27 cellular contexts compared by ENCODE assay signal in the genomic region with DNA sequence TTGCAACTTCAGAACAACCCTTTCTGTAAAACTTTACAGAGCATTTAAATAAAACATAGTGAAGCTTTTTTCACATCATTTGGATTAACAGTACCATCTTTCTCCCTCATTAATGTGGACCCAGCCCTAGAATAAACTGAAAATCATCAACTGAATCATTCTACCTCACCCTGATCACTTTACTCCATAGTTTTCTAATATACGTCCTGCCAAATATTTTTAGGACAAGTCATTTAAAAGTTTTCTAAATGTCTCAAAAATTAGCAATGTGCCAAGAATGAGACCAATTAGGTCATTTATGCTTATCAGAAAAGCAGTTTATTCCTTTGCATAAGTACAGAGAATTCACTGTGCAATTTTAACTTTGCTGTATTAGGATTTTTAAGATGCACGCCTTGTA.
DNase-seq lines count a peak whose midpoint lies in the region; ATAC-seq, FAIRE-seq and TF ChIP-seq lines count a peak whose summit lies in the region.
"Had no signal": no experiment of that assay in that cellular context is flagged by ENCODE, and none has a peak within 500 bp of the region (broad histone marks: within the 10 kb centered on the region; RNA-seq: fewer than 3 reads in every experiment).

No MANE protein-coding gene starts in this region.

- H3K9me3 Mint-ChIP-seq in astrocyte (ENCODE audit: unreplicated experiment), result peaks cover 25% of the 10 kb centered on the region
- peaks cover 19 to 25% of the 10 kb centered on the region in 2 donors for H3K9me3 Mint-ChIP-seq in stimulated activated naive B cell treated with anti-CD40 and anti-IgM and Interleukin-4, amounts not matched to agents 10 μg/mL and 1 μg/mL and 100 μg/mL, for 72 hours

- H3K4me3 ChIP-seq in astrocyte (ENCODE audit: insufficient read depth, low read depth, low read length) (no peak overlapping the region), transverse colon (no peak overlapping the region)
- H3K4me3 ChIP-seq: A549, adrenal gland, cardiac muscle cell, heart left ventricle, Peyer's patch, sigmoid colon, SJSA1, upper lobe of right lung had no signal

- H2AFZ ChIP-seq in astrocyte (ENCODE audit: low read depth, low read length), result no peak overlapping the region

- ATAC-seq in GM19452 (IDR thresholded peaks at IDR 0.05; ENCODE audit: unreplicated experiment) (no peak), GM19351 (IDR thresholded peaks at IDR 0.05; ENCODE audit: unreplicated experiment) (no peak)
- ATAC-seq in stimulated activated naive B cell treated with anti-CD40 and anti-IgM and Interleukin-4, amounts not matched to agents 10 μg/mL and 1 μg/mL and 100 μg/mL, for 72 hours (replicated peaks), result no peak
- ATAC-seq: A549, heart left ventricle, upper lobe of right lung had no signal

- no peak overlapping the region for H3K4me2 ChIP-seq in astrocyte (ENCODE audit: low read length)
- H3K4me2 ChIP-seq: A549, KMS-11 had no signal

- H3K4me3 Mint-ChIP-seq in astrocyte (ENCODE audit: unreplicated experiment), result no peak overlapping the region
- no peak overlapping the region for H3K4me3 Mint-ChIP-seq in stimulated activated naive B cell treated with anti-CD40 and anti-IgM and Interleukin-4, amounts not matched to agents 10 μg/mL and 1 μg/mL and 100 μg/mL, for 72 hours
- H3K4me3 Mint-ChIP-seq: activated T-cell treated with anti-CD3 and anti-CD28 coated beads, Interleukin-2, amount 50 U/mL, for 24 hours had no signal

- TF ChIP-seq POLR2A in transverse colon (IDR thresholded peaks at IDR 0.05), result no peak

- TF ChIP-seq EP300 in transverse colon (IDR thresholded peaks at IDR 0.05; ENCODE audit: low read depth), result no peak

- H3K9ac ChIP-seq in astrocyte (ENCODE audit: low read length), result no peak overlapping the region
- H3K9ac ChIP-seq: KMS-11 had no signal

- H3K27me3 ChIP-seq in astrocyte (ENCODE audit: insufficient read depth, low read length) (no peaks in the 10 kb centered on the region), transverse colon (no peaks in the 10 kb centered on the region)
- H3K27me3 ChIP-seq: adrenal gland, cardiac muscle cell, heart left ventricle, Peyer's patch, sigmoid colon, SJSA1, upper lobe of right lung had no signal

- H3K4me1 Mint-ChIP-seq in astrocyte (ENCODE audit: low read depth, unreplicated experiment), result peaks cover 12% of the 10 kb centered on the region
- no peaks in the 10 kb centered on the region for H3K4me1 Mint-ChIP-seq in stimulated activated naive B cell treated with anti-CD40 and anti-IgM and Interleukin-4, amounts not matched to agents 10 μg/mL and 1 μg/mL and 100 μg/mL, for 72 hours

- H3K27ac Mint-ChIP-seq in astrocyte (ENCODE audit: unreplicated experiment), result no peak overlapping the region
- no peak overlapping the region for H3K27ac Mint-ChIP-seq in stimulated activated naive B cell treated with anti-CD40 and anti-IgM and Interleukin-4, amounts not matched to agents 10 μg/mL and 1 μg/mL and 100 μg/mL, for 72 hours
- H3K27ac Mint-ChIP-seq: activated T-cell treated with anti-CD3 and anti-CD28 coated beads, Interleukin-2, amount 50 U/mL, for 24 hours; progenitor cell of endocrine pancreas had no signal

- H3K9me3 ChIP-seq in astrocyte (ENCODE audit: insufficient read depth, low read depth, low read length) (no peaks in the 10 kb centered on the region), transverse colon (peaks cover 0 to 15% of the 10 kb centered on the region in 2 donors)

- in situ Hi-C loops in transverse colon (cut with MboI; ENCODE audit: low pct_ligation_motif_present in 1 of 4, low pct_unique_long_range_greater_than_20kb in 1 of 4, low sequenced_read_pairs in 3 of 4), result loop anchor here in 1 of 4 donors (25.0 kb wide), 1 partner anchor 462 kb away; no protein-coding TSS in a partner anchor

- peak; percentile 60 for FAIRE-seq in astrocyte (lab: Jason Lieb, UNC)
- FAIRE-seq: A549, endometrium had no signal

- DNase-seq in AG08396 (ENCODE audit: low spot score) (peak; percentile 15), HS-5 (ENCODE audit: low read depth) (peak; percentile 65), astrocyte (ENCODE audit: low read depth) (peak; percentile 67), iris pigment epithelial cell (ENCODE audit: low read depth) (peak; percentile 78), transverse colon (no peak)
- no peak for DNase-seq in stimulated activated naive B cell treated with anti-CD40 and anti-IgM and Interleukin-4, amounts not matched to agents 10 μg/mL and 1 μg/mL and 100 μg/mL, for 72 hours
- DNase-seq: activated CD8-positive, alpha-beta memory T cell treated with anti-CD3 and anti-CD28 coated beads for 24 hours; activated T-cell treated with anti-CD3 and anti-CD28 coated beads, Interleukin-2, amount 50 U/mL, for 24 hours; adrenal gland; cortex of kidney; heart left ventricle; mammary epithelial cell; NCI-H1436 treated with DMSO at 0.1 percent for 48 hours; NCI-H2107; NK-92 treated with Interleukin-12 subunit alpha and Interleukin-12 subunit beta, amount 100 ng/mL, for 24 hours; Peyer's patch; sigmoid colon; T-helper 1 cell; upper lobe of right lung had no signal

- no peaks in the 10 kb centered on the region for H4K20me1 ChIP-seq in astrocyte (ENCODE audit: insufficient read depth, low read length)

- H3K36me3 ChIP-seq in astrocyte (ENCODE audit: insufficient read depth, low read length) (no peaks in the 10 kb centered on the region), transverse colon (no peaks in the 10 kb centered on the region)
- H3K36me3 ChIP-seq: adrenal gland, cardiac muscle cell, heart left ventricle, Peyer's patch, sigmoid colon, SJSA1, upper lobe of right lung had no signal

- H3K79me2 ChIP-seq in astrocyte (ENCODE audit: insufficient read depth, low read length), result no peaks in the 10 kb centered on the region

- H3K36me3 Mint-ChIP-seq in astrocyte (ENCODE audit: low read depth, unreplicated experiment), result peaks cover 2% of the 10 kb centered on the region
- peaks cover 8 to 22% of the 10 kb centered on the region in 2 donors for H3K36me3 Mint-ChIP-seq in stimulated activated naive B cell treated with anti-CD40 and anti-IgM and Interleukin-4, amounts not matched to agents 10 μg/mL and 1 μg/mL and 100 μg/mL, for 72 hours

- WGBS in transverse colon (ENCODE audit: low coverage in 1 of 2), 2 donors, result 80 to 82% methylated on average over 2 of the region's 2 CpGs

- intact Hi-C loops in transverse colon (cut with DNase I; ENCODE audit: low total_unique reads), result no loop called here

- no peaks in the 10 kb centered on the region for H3K4me1 ChIP-seq in astrocyte (ENCODE audit: insufficient read depth, low read length)
- H3K4me1 ChIP-seq in transverse colon, result peaks cover 0 to under 1% (median 0%) of the 10 kb centered on the region in 4 donors
- H3K4me1 ChIP-seq: A549, adrenal gland, Peyer's patch, sigmoid colon, SJSA1, upper lobe of right lung had no signal

- no peaks in the 10 kb centered on the region for H3K27me3 Mint-ChIP-seq in astrocyte (ENCODE audit: low read depth, unreplicated experiment)
- H3K27me3 Mint-ChIP-seq in stimulated activated naive B cell treated with anti-CD40 and anti-IgM and Interleukin-4, amounts not matched to agents 10 μg/mL and 1 μg/mL and 100 μg/mL, for 72 hours, result peaks cover 5% of the 10 kb centered on the region in 2 donors
- H3K27me3 Mint-ChIP-seq: activated T-cell treated with anti-CD3 and anti-CD28 coated beads, Interleukin-2, amount 50 U/mL, for 24 hours; progenitor cell of endocrine pancreas had no signal

- TF ChIP-seq CTCF in astrocyte (IDR thresholded peaks at IDR 0.05; ENCODE audit: insufficient read depth, low read depth, low read length) (no peak), transverse colon (IDR thresholded peaks at IDR 0.05) (no peak)

- H3K27ac ChIP-seq in astrocyte (ENCODE audit: low read depth, low read length) (no peak overlapping the region), transverse colon (no peak overlapping the region)
- H3K27ac ChIP-seq: A549, adrenal gland, cardiac muscle cell, heart left ventricle, KMS-11, Peyer's patch, sigmoid colon, SJSA1, upper lobe of right lung had no signal

Comparison
In these comparisons a context has a peak if more than half of its experiments do, and no peak if none do; other contexts are left out.
1. DNase-seq: peak in AG08396 (single experiment), HS-5 (single experiment), astrocyte (single experiment) and iris pigment epithelial cell (single experiment); none in stimulated activated naive B cell treated with anti-CD40 and anti-IgM and Interleukin-4, amounts not matched to agents 10 μg/mL and 1 μg/mL and 100 μg/mL, for 72 hours (single experiment) and transverse colon (single experiment).